4 cellular contexts compared by ENCODE assay signal in genomic region chr17:75820411-75821080, GRCh38.
TF ChIP-seq lines count a peak whose summit lies in the region.

No MANE protein-coding gene starts in this region.

TF ChIP-seq in SK-N-SH, 30 proteins besides CTCF, POLR2A, EP300 and RAD21 (continues in another document):
- TF ChIP-seq RXRA (IDR thresholded peaks at IDR 0.05; ENCODE audit: borderline replicate concordance, low read depth) (no peak), ZBTB33 (IDR thresholded peaks at IDR 0.05; ENCODE audit: borderline replicate concordance, low read depth) (no peak), FOXJ3 (CRISPR knock-in tag; IDR thresholded peaks at IDR 0.05) (no peak), NRF1 (IDR thresholded peaks at IDR 0.05; ENCODE audit: low read depth, low read length) (no peak), MAX (IDR thresholded peaks at IDR 0.05; ENCODE audit: low read depth) (no peak), MXI1 (IDR thresholded peaks at IDR 0.05; ENCODE audit: low read depth, low read length) (no peak), POLR2AphosphoS5 (IDR thresholded peaks at IDR 0.05; ENCODE audit: low read depth, low read length) (no peak), USF2 (IDR thresholded peaks at IDR 0.05; ENCODE audit: borderline replicate concordance, low read depth, low read length) (no peak), SMC3 (IDR thresholded peaks at IDR 0.05; ENCODE audit: low read depth, low read length) (no peak), GABPA (IDR thresholded peaks at IDR 0.05; ENCODE audit: low read depth) (no peak), TCF12 (IDR thresholded peaks at IDR 0.05) (no peak), IRF3 (IDR thresholded peaks at IDR 0.05; ENCODE audit: low read depth, low read length) (no peak)

TF ChIP-seq in SK-N-SH treated with all-trans-retinoic acid at 6 μM for 48 hours, 23 proteins besides CTCF, POLR2A, EP300 and RAD21:
- no peak for TF ChIP-seq ESRRG (CRISPR knock-in tag; IDR thresholded peaks at IDR 0.05)
- TF ChIP-seq OSR1 (CRISPR knock-in tag; IDR thresholded peaks at IDR 0.05): no peak
TF ChIP-seq in SK-N-SH treated with all-trans-retinoic acid at 6 μM for 48 hours: peak in this region for 0.

TF ChIP-seq in HepG2, 621 proteins besides CTCF, POLR2A, EP300 and RAD21:
- TF ChIP-seq AGO2 (optimal IDR thresholded peaks at IDR 0.05; ENCODE audit: low read depth, low read length): peak; percentile 32
- TF ChIP-seq CHD4 (IDR thresholded peaks at IDR 0.05; ENCODE audit: borderline replicate concordance, low read length): 0 out of 2 replicates have a peak, but pooled peaks have one; percentile 4
- TF ChIP-seq ZNF281 (CRISPR knock-in tag; IDR thresholded peaks at IDR 0.05; ENCODE audit: borderline replicate concordance): no peak
- TF ChIP-seq ZNF513 (CRISPR knock-in tag; conservative IDR thresholded peaks at IDR 0.05): no peak

TF ChIP-seq in GM23338, 12 proteins besides CTCF, POLR2A, EP300 and RAD21:
- no peak for TF ChIP-seq NANOG (IDR thresholded peaks at IDR 0.05; ENCODE audit: borderline replicate concordance)
- TF ChIP-seq REST (IDR thresholded peaks at IDR 0.05; ENCODE audit: unreplicated experiment): no peak
- no peak for TF ChIP-seq ZNF331 (CRISPR knock-in tag; IDR thresholded peaks at IDR 0.05; ENCODE audit: low read depth)
- no peak for TF ChIP-seq ZNF462 (CRISPR knock-in tag; IDR thresholded peaks at IDR 0.05)
- TF ChIP-seq POLR2AphosphoS5 (IDR thresholded peaks at IDR 0.05; ENCODE audit: low read depth): no peak
- TF ChIP-seq ETS1 (IDR thresholded peaks at IDR 0.05): no peak
- no peak for TF ChIP-seq JUNB (IDR thresholded peaks at IDR 0.05; ENCODE audit: unreplicated experiment)
- no peak for TF ChIP-seq EZH2 (IDR thresholded peaks at IDR 0.05; ENCODE audit: low read depth, unreplicated experiment)
- no peak for TF ChIP-seq STAT1 (IDR thresholded peaks at IDR 0.05; ENCODE audit: unreplicated experiment)
- no peak for TF ChIP-seq EZH2phosphoT487 (IDR thresholded peaks at IDR 0.05; ENCODE audit: unreplicated experiment)
